17 cellular contexts compared by ENCODE assay signal in genomic region chr15:64903331-64903950, GRCh38. TPM values are rescaled to one million over a fixed set of nuclear protein-coding genes. Genes with fewer than 3 reads are reported as not detected.
DNase-seq lines count a peak whose midpoint lies in the region; ATAC-seq and TF ChIP-seq lines count a peak whose summit lies in the region.
"Had no signal": no experiment of that assay in that cellular context is flagged by ENCODE, and none has a peak within 500 bp of the region (broad histone marks: within the 10 kb centered on the region; RNA-seq: fewer than 3 reads in every experiment).

No MANE protein-coding gene starts in this region.

- H3K27ac ChIP-seq in endodermal cell (ENCODE audit: low read depth, low read length) = no peak overlapping the region
- H3K27ac ChIP-seq: 22Rv1, GM23248, RWPE1, SJSA1 had no signal

- no peak overlapping the region for H3K9ac ChIP-seq in endodermal cell (ENCODE audit: extremely low read depth, low read length, poor library complexity, severe bottlenecking)
- H3K9ac ChIP-seq: GM23248 had no signal

- H3K27me3 ChIP-seq in endodermal cell (ENCODE audit: control insufficient read depth, insufficient read depth, low read length, poor library complexity, severe bottlenecking) = no peaks in the 10 kb centered on the region
- H3K27me3 ChIP-seq: BLaER1 treated with 17β-estradiol and CSF1 and Interleukin-3, amounts not matched to agents 10 nM and 100 nM; SJSA1 had no signal

- H3K4me3 ChIP-seq in endodermal cell (ENCODE audit: low read length) = no peak overlapping the region
- H3K4me3 ChIP-seq: BLaER1 treated with 17β-estradiol and CSF1 and Interleukin-3, amounts not matched to agents 10 nM and 100 nM; GM23248; SJSA1 had no signal

- H3K9me3 Mint-ChIP-seq in endodermal cell (peaks cover 33% of the 10 kb centered on the region), chondrocyte (ENCODE audit: low read depth) (peaks cover 6% of the 10 kb centered on the region)

- TF ChIP-seq CTCF in endodermal cell (conservative IDR thresholded peaks at IDR 0.05) = no peak
- TF ChIP-seq CTCF in chondrocyte (IDR thresholded peaks at IDR 0.05) = no peak

- no peaks in the 10 kb centered on the region for H3K36me3 ChIP-seq in endodermal cell (ENCODE audit: control insufficient read depth, insufficient read depth, low read length)
- H3K36me3 ChIP-seq: SJSA1 had no signal

- H3K27ac Mint-ChIP-seq in endodermal cell (no peak overlapping the region), chondrocyte (ENCODE audit: unreplicated experiment) (no peak overlapping the region)

- H3K4me3 Mint-ChIP-seq in endodermal cell (no peak overlapping the region), chondrocyte (ENCODE audit: unreplicated experiment) (no peak overlapping the region)

- H3K27me3 Mint-ChIP-seq in endodermal cell (ENCODE audit: insufficient read depth) (peaks cover 10% of the 10 kb centered on the region), chondrocyte (ENCODE audit: low read depth) (no peaks in the 10 kb centered on the region)

- peaks cover 8% of the 10 kb centered on the region for H3K36me3 Mint-ChIP-seq in endodermal cell (ENCODE audit: low read depth)
- peaks cover 5% of the 10 kb centered on the region for H3K36me3 Mint-ChIP-seq in chondrocyte (ENCODE audit: low read depth)

- peaks cover 29% of the 10 kb centered on the region for H3K9me3 ChIP-seq in endodermal cell (ENCODE audit: control insufficient read depth, low read length)

- DNase-seq in NCI-H2171 treated with DMSO at 0.1 percent for 48 hours (lab: John Stamatoyannopoulos, UW) (peak; percentile 15), NCI-H2171 (lab: John Stamatoyannopoulos, UW) (no peak), endodermal cell (peak; percentile 51), chondrocyte (ENCODE audit: low spot score) (no peak), HPDE6-E6E7 (ENCODE audit: extremely low spot score) (no peak)
- peak; percentile 36 for DNase-seq in stimulated activated CD4-positive, alpha-beta T cell treated with anti-CD3 and anti-CD28 coated beads, Interleukin-1b, Interleukin-23, amount 100 ng/mL, for 48 hours
- DNase-seq in stimulated activated CD4-positive, alpha-beta T cell treated with anti-CD3 and anti-CD28 coated beads, Interleukin-4, amount 100 ng/mL, for 1 hour = no peak
- DNase-seq: COR-L47; DMS79 treated with DMSO at 0.1 percent for 48 hours; GM23248; NCI-H146; NK-92 treated with Interleukin-12 subunit alpha and Interleukin-12 subunit beta, amount 100 ng/mL, for 24 hours had no signal

- no peak for ATAC-seq in HG03378 (IDR thresholded peaks at IDR 0.05; ENCODE audit: unreplicated experiment)

- no peaks in the 10 kb centered on the region for H3K4me1 ChIP-seq in endodermal cell (ENCODE audit: control insufficient read depth, insufficient read depth, low read length)

- peaks cover 10% of the 10 kb centered on the region for H3K4me1 Mint-ChIP-seq in endodermal cell
- peaks cover 20% of the 10 kb centered on the region for H3K4me1 Mint-ChIP-seq in chondrocyte (ENCODE audit: low read depth)

- 90 to 93% methylated on average over 2 to 4 of the region's 4 CpGs for WGBS in endodermal cell (ENCODE audit: insufficient coverage in 1 of 2, insufficient read length in 1 of 2), 2 experiments

RNA-seq across cellular contexts. Expression of gene ANKDD1A, which starts 8.3 kb away (rescaled TPM):
- total RNA-seq in endodermal cell = 10 to 100 TPM; 22.5 to 30.0 TPM
- polyA plus RNA-seq in endodermal cell (2013, experiment 1 of 2) = 6.2 TPM
- polyA plus RNA-seq in endodermal cell (2013, experiment 2 of 2) = 8.7 TPM
- 3.4 to 4.3 TPM (median 3.8 TPM) in 3 replicates for total RNA-seq in chondrocyte

Comparison
In these comparisons a context has a peak if more than half of its experiments do, and no peak if none do; other contexts are left out.
1. DNase-seq: peak in NCI-H2171 treated with DMSO at 0.1 percent for 48 hours (single experiment), stimulated activated CD4-positive, alpha-beta T cell treated with anti-CD3 and anti-CD28 coated beads, Interleukin-1b, Interleukin-23, amount 100 ng/mL, for 48 hours (single experiment) and endodermal cell (single experiment); none in NCI-H2171 (single experiment), stimulated activated CD4-positive, alpha-beta T cell treated with anti-CD3 and anti-CD28 coated beads, Interleukin-4, amount 100 ng/mL, for 1 hour (single experiment), chondrocyte (single experiment) and HPDE6-E6E7 (single experiment).